ENCODE assay signal across 12 cellular contexts in genomic region chr1:66217021-66217420, GRCh38.
DNase-seq lines count a peak whose midpoint lies in the region; ATAC-seq and TF ChIP-seq lines count a peak whose summit lies in the region.
"Had no signal": no experiment of that assay in that cellular context is flagged by ENCODE, and none has a peak within 500 bp of the region (broad histone marks: within the 10 kb centered on the region; RNA-seq: fewer than 3 reads in every experiment).

No MANE protein-coding gene starts in this region.

- H3K4me1 ChIP-seq in right cardiac atrium (ENCODE audit: control insufficient read depth, insufficient read depth, low read length) = no peaks in the 10 kb centered on the region

- DNase-seq in activated T-cell treated with anti-CD3 and anti-CD28 coated beads, Interleukin-2, amount 50 U/mL, for 72 hours = no peak
- DNase-seq in activated T-cell treated with anti-CD3 and anti-CD28 coated beads, Interleukin-2, amount 50 U/mL, for 1 hour = no peak
- DNase-seq in NCI-H510A (lab: John Stamatoyannopoulos, UW) (peak; percentile 51), fibroblast of peridontal ligament (ENCODE audit: extremely low read depth) (peak; percentile 17), type B pancreatic cell (ENCODE audit: extremely low spot score, unreplicated experiment) (no peak), NCI-H345 (lab: John Stamatoyannopoulos, UW) (no peak), right cardiac atrium (no peak)
- DNase-seq: NCI-H2081 treated with DMSO at 0.1 percent for 48 hours had no signal

- H3K4me3 ChIP-seq in right cardiac atrium (ENCODE audit: low read length) = no peak overlapping the region
- H3K4me3 ChIP-seq: K562 had no signal

- no peak overlapping the region for H3K27ac ChIP-seq in right cardiac atrium (ENCODE audit: low read length)

- no peaks in the 10 kb centered on the region for H3K27me3 ChIP-seq in right cardiac atrium (ENCODE audit: control insufficient read depth, insufficient read depth)

- 98% methylated on average over 1 of the region's 1 CpG for WGBS in right cardiac atrium

- no peak overlapping the region for H3K4me3 Mint-ChIP-seq in activated T-cell treated with anti-CD3 and anti-CD28 coated beads, Interleukin-2, amount 50 U/mL, for 72 hours
- no peak overlapping the region for H3K4me3 Mint-ChIP-seq in type B pancreatic cell
- H3K4me3 Mint-ChIP-seq: activated naive CD8-positive, alpha-beta T cell; memory B cell had no signal

- peaks cover 0 to 2% of the 10 kb centered on the region in 2 donors for H3K9me3 Mint-ChIP-seq in activated T-cell treated with anti-CD3 and anti-CD28 coated beads, Interleukin-2, amount 50 U/mL, for 72 hours
- peaks cover 5% of the 10 kb centered on the region for H3K9me3 Mint-ChIP-seq in type B pancreatic cell

- ATAC-seq in activated T-cell treated with anti-CD3 and anti-CD28 coated beads, Interleukin-2, amount 50 U/mL, for 72 hours (replicated peaks in 1 of 2) = no peak
- ATAC-seq in HG02571 (IDR thresholded peaks at IDR 0.05; ENCODE audit: unreplicated experiment) (no peak), right cardiac atrium (no peak)
- ATAC-seq: K562 had no signal

- no peak for TF ChIP-seq CTCF in type B pancreatic cell (conservative IDR thresholded peaks at IDR 0.05)

- H3K9me3 ChIP-seq in right cardiac atrium (ENCODE audit: control insufficient read depth, low read length) = no peaks in the 10 kb centered on the region

- peaks cover 13% of the 10 kb centered on the region for H3K4me1 Mint-ChIP-seq in activated T-cell treated with anti-CD3 and anti-CD28 coated beads, Interleukin-2, amount 50 U/mL, for 72 hours (ENCODE audit: low read depth)
- H3K4me1 Mint-ChIP-seq in type B pancreatic cell (ENCODE audit: unreplicated experiment) = no peaks in the 10 kb centered on the region
- H3K4me1 Mint-ChIP-seq: memory B cell had no signal

- peak overlapping the region; percentile 16 for H3K27ac Mint-ChIP-seq in activated T-cell treated with anti-CD3 and anti-CD28 coated beads, Interleukin-2, amount 50 U/mL, for 72 hours
- no peak overlapping the region for H3K27ac Mint-ChIP-seq in type B pancreatic cell
- H3K27ac Mint-ChIP-seq: activated naive CD8-positive, alpha-beta T cell; memory B cell had no signal

- no peaks in the 10 kb centered on the region for H3K27me3 Mint-ChIP-seq in activated T-cell treated with anti-CD3 and anti-CD28 coated beads, Interleukin-2, amount 50 U/mL, for 72 hours (ENCODE audit: low read depth)
- no peaks in the 10 kb centered on the region for H3K27me3 Mint-ChIP-seq in type B pancreatic cell
- H3K27me3 Mint-ChIP-seq: activated naive CD8-positive, alpha-beta T cell had no signal

- intact Hi-C loops in right cardiac atrium (cut with DNase I) = no loop called here

- H3K36me3 Mint-ChIP-seq in activated T-cell treated with anti-CD3 and anti-CD28 coated beads, Interleukin-2, amount 50 U/mL, for 72 hours (ENCODE audit: insufficient read depth in 2 of 2) = peaks cover 0 to 2% of the 10 kb centered on the region in 2 donors
- H3K36me3 Mint-ChIP-seq in type B pancreatic cell = no peaks in the 10 kb centered on the region

Comparison
In these comparisons a context has a peak if more than half of its experiments do, and no peak if none do; other contexts are left out.
1. DNase-seq: peak in NCI-H510A (single experiment) and fibroblast of peridontal ligament (single experiment); none in activated T-cell treated with anti-CD3 and anti-CD28 coated beads, Interleukin-2, amount 50 U/mL, for 72 hours (0 of 2), activated T-cell treated with anti-CD3 and anti-CD28 coated beads, Interleukin-2, amount 50 U/mL, for 1 hour (single experiment), type B pancreatic cell (single experiment), NCI-H345 (single experiment) and right cardiac atrium (0 of 3).